21 cellular contexts compared by ENCODE assay signal in the genomic region with DNA sequence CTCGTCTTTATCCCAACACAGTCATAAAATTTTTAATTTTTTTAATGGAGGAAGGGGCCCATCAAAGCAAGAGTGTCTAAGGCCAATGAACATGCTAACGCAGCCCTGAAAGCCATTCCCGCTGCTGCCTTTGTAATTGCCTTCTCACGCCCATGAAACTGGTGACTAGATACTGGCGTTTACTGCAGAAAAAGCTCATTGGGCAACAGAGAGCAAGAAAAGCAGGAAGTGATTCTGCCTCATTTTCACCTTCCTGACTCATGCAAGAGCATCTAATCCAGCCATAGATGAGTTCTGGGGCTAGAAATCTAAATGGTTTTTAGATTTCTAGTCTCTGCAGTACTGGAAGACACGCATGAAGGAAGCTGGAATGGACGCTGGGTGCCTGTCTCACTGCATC.
DNase-seq lines count a peak whose midpoint lies in the region; ATAC-seq, FAIRE-seq and TF ChIP-seq lines count a peak whose summit lies in the region.
"Had no signal": no experiment of that assay in that cellular context is flagged by ENCODE, and none has a peak within 500 bp of the region (broad histone marks: within the 10 kb centered on the region; RNA-seq: fewer than 3 reads in every experiment).

No MANE protein-coding gene starts in this region.

- intact Hi-C loops in endothelial cell of umbilical vein (cut with micrococcal nuclease) = no loop called here

- H3K9me3 Mint-ChIP-seq in GM23338 = no peaks in the 10 kb centered on the region

- CTCF ChIA-PET in endothelial cell of umbilical vein (lab: Charles Lee) = interaction anchor here (0.9 to 1.6 kb wide), 5 partner anchors 13 to 240 kb away, joined by 3 to 5 read pairs (median 3); a partner anchor contains a TSS

- TF ChIP-seq CTCF in GM23338 (conservative IDR thresholded peaks at IDR 0.05; ENCODE audit: low read depth in 2 of 2) (no peak), endothelial cell of umbilical vein (IDR thresholded peaks at IDR 0.05; ENCODE audit: extremely low read depth in 1 of 2, insufficient read depth in 1 of 2, low read depth in 1 of 2, low read length in 2 of 2) (no peak)

- H3K4me1 ChIP-seq in GM23338 (ENCODE audit: insufficient read depth) (no peaks in the 10 kb centered on the region), endothelial cell of umbilical vein (ENCODE audit: control insufficient read depth, extremely low read depth, insufficient read depth, low read length) (peaks cover 9% of the 10 kb centered on the region)
- H3K4me1 ChIP-seq: prostate gland, uterus had no signal

- ATAC-seq in GM23338 = no peak
- ATAC-seq: natural killer cell treated with Interleukin-12 subunit alpha and Interleukin-12 subunit beta and Interleukin-15 and Interleukin-18, amount 100 ng/mL, for 72 hours had no signal

- no peaks in the 10 kb centered on the region for H4K20me1 ChIP-seq in GM23338 (replicated peaks; ENCODE audit: insufficient read depth)
- H4K20me1 ChIP-seq in endothelial cell of umbilical vein (replicated peaks; ENCODE audit: control insufficient read depth, extremely low read depth, insufficient read depth, low read length) = no peaks in the 10 kb centered on the region

- H3K27me3 ChIP-seq in GM23338 (ENCODE audit: insufficient read depth) (no peaks in the 10 kb centered on the region), endothelial cell of umbilical vein (ENCODE audit: control insufficient read depth in 2 of 2, insufficient read depth in 2 of 2, low read length in 2 of 2) (no peaks in the 10 kb centered on the region)
- H3K27me3 ChIP-seq: uterus had no signal

- H3K9ac ChIP-seq in endothelial cell of umbilical vein (replicated peaks; ENCODE audit: extremely low read depth, insufficient read depth, low read length) = no peak overlapping the region

- no peaks in the 10 kb centered on the region for H3K9me1 ChIP-seq in endothelial cell of umbilical vein (replicated peaks; ENCODE audit: control insufficient read depth, extremely low read depth, insufficient read depth, low read length)

- H3K79me2 ChIP-seq in GM23338 (replicated peaks; ENCODE audit: insufficient read depth) = no peaks in the 10 kb centered on the region
- H3K79me2 ChIP-seq in endothelial cell of umbilical vein (ENCODE audit: control insufficient read depth, insufficient read depth, low read length) = no peaks in the 10 kb centered on the region

- H3K27me3 Mint-ChIP-seq in GM23338 (ENCODE audit: insufficient read depth, low read depth, poor library complexity) = no peaks in the 10 kb centered on the region

- no peak overlapping the region for H3K27ac Mint-ChIP-seq in GM23338
- H3K27ac Mint-ChIP-seq: natural killer cell treated with Interleukin-12 subunit alpha and Interleukin-12 subunit beta and Interleukin-15 and Interleukin-18, amount 100 ng/mL, for 72 hours had no signal

- no peaks in the 10 kb centered on the region for H3K9me2 ChIP-seq in GM23338 (ENCODE audit: insufficient read depth)

- H3K9me3 ChIP-seq in endothelial cell of umbilical vein (replicated peaks; ENCODE audit: control insufficient read depth, insufficient read depth, low read length) = no peaks in the 10 kb centered on the region
- H3K9me3 ChIP-seq: prostate gland, uterus had no signal

- H3F3A ChIP-seq in GM23338 (replicated peaks; ENCODE audit: low read depth) = no peaks in the 10 kb centered on the region

- no peaks in the 10 kb centered on the region for H3K36me3 Mint-ChIP-seq in GM23338 (ENCODE audit: low read depth)
- H3K36me3 Mint-ChIP-seq: natural killer cell treated with Interleukin-12 subunit alpha and Interleukin-12 subunit beta and Interleukin-15 and Interleukin-18, amount 100 ng/mL, for 72 hours had no signal

- H3K4me3 ChIP-seq in GM23338 (no peak overlapping the region), endothelial cell of umbilical vein (replicated peaks in 1 of 3; ENCODE audit: insufficient read depth in 1 of 3, low read depth in 1 of 3, low read length in 3 of 3) (no peak overlapping the region)
- H3K4me3 ChIP-seq: PC-9, prostate gland, skin epidermis, uterus had no signal

- H2AFZ ChIP-seq in GM23338 (peak overlapping the region; percentile 89), endothelial cell of umbilical vein (ENCODE audit: low read depth, low read length) (no peak overlapping the region)
- H2AFZ ChIP-seq: PC-9 had no signal

- H3K36me3 ChIP-seq in GM23338 (ENCODE audit: insufficient read depth) (no peaks in the 10 kb centered on the region), endothelial cell of umbilical vein (ENCODE audit: control insufficient read depth in 2 of 2, extremely low read depth in 1 of 2, insufficient read depth in 2 of 2, low read length in 2 of 2) (no peaks in the 10 kb centered on the region)
- H3K36me3 ChIP-seq: prostate gland, uterus had no signal

- BruUV-seq in endothelial cell of umbilical vein (replicated peaks; lab: Mats Ljungman, UMichigan) = no TSS peak

- peaks cover 5% of the 10 kb centered on the region; the same call in 1 of the 3 replicates for H3K4me1 Mint-ChIP-seq in GM23338

- no peak for DNase-seq in GM23338 (ENCODE audit: low spot score)
- peak; percentile 92 for DNase-seq in NOMO-1 treated with DMSO at 0.1 percent for 48 hours (lab: John Stamatoyannopoulos, UW; ENCODE audit: unreplicated experiment)
- DNase-seq in endothelial cell of umbilical vein (ENCODE audit: low read depth, low spot score) = no peak
- peak; percentile 51 for DNase-seq in pons (ENCODE audit: low spot score)
- no peak for DNase-seq in H4 (ENCODE audit: low spot score)
- no peak for DNase-seq in hepatic stellate cell (ENCODE audit: low spot score)
- DNase-seq in caudate nucleus (lab: John Stamatoyannopoulos, UW) = no peak
- DNase-seq: activated CD8-positive, alpha-beta memory T cell treated with anti-CD3 and anti-CD28 coated beads, Interleukin-2, amount 50 U/mL, for 4 hours; activated gamma-delta T cell treated with Interleukin-2 at 50 U/mL for 16 hours; AML-193; aorta; NCI-H2029; NCI-H510A treated with DMSO at 0.1 percent for 48 hours; PC-9; stimulated activated CD4-positive, alpha-beta T cell treated with anti-CD3 and anti-CD28 coated beads, Interleukin-4, amount 100 ng/mL, for 4 hours; T-helper 9 cell; uterus had no signal

- peak; percentile 38 for FAIRE-seq in endothelial cell of umbilical vein (lab: Jason Lieb, UNC)
- FAIRE-seq: D721Med had no signal

- no peak for TF ChIP-seq POLR2A in endothelial cell of umbilical vein (IDR thresholded peaks at IDR 0.05; ENCODE audit: low read depth, low read length)

- dilution Hi-C loops in endothelial cell of umbilical vein (cut with MboI; ENCODE audit: extremely low pct_ligation_motif_present, low sequenced_read_pairs) = loop anchor here (25.0 kb wide), 1 partner anchor 238 kb away; no protein-coding TSS in a partner anchor

- POLR2A ChIA-PET in endothelial cell of umbilical vein (lab: Charles Lee) = no interaction called here

- H3K27ac ChIP-seq in GM23338 (ENCODE audit: low read depth) (no peak overlapping the region), endothelial cell of umbilical vein (ENCODE audit: insufficient read depth, low read depth, low read length) (no peak overlapping the region), caudate nucleus (ENCODE audit: low read depth, low read length) (no peak overlapping the region)
- H3K27ac ChIP-seq: PC-9, prostate gland, skin epidermis, uterus had no signal

- H3K4me2 ChIP-seq in GM23338 (no peak overlapping the region), endothelial cell of umbilical vein (ENCODE audit: insufficient read depth, low read length) (no peak overlapping the region)
- H3K4me2 ChIP-seq: PC-9 had no signal

- H3K4me3 Mint-ChIP-seq in GM23338 = no peak overlapping the region
- H3K4me3 Mint-ChIP-seq: natural killer cell treated with Interleukin-12 subunit alpha and Interleukin-12 subunit beta and Interleukin-15 and Interleukin-18, amount 100 ng/mL, for 72 hours had no signal

TF ChIP-seq in GM23338, 12 proteins besides CTCF, POLR2A, EP300 and RAD21 (continues in another document):
- TF ChIP-seq STAT1 (IDR thresholded peaks at IDR 0.05; ENCODE audit: unreplicated experiment) (no peak), EZH2 (IDR thresholded peaks at IDR 0.05; ENCODE audit: low read depth, unreplicated experiment) (no peak), CREB1 (CRISPR knock-in tag; IDR thresholded peaks at IDR 0.05; ENCODE audit: low read depth) (no peak), EZH2phosphoT487 (IDR thresholded peaks at IDR 0.05; ENCODE audit: unreplicated experiment) (no peak), ZNF331 (CRISPR knock-in tag; IDR thresholded peaks at IDR 0.05; ENCODE audit: low read depth) (no peak), POLR2AphosphoS5 (IDR thresholded peaks at IDR 0.05; ENCODE audit: low read depth) (no peak), NANOG (IDR thresholded peaks at IDR 0.05; ENCODE audit: borderline replicate concordance) (no peak)
- TF ChIP-seq, protein P1, sequence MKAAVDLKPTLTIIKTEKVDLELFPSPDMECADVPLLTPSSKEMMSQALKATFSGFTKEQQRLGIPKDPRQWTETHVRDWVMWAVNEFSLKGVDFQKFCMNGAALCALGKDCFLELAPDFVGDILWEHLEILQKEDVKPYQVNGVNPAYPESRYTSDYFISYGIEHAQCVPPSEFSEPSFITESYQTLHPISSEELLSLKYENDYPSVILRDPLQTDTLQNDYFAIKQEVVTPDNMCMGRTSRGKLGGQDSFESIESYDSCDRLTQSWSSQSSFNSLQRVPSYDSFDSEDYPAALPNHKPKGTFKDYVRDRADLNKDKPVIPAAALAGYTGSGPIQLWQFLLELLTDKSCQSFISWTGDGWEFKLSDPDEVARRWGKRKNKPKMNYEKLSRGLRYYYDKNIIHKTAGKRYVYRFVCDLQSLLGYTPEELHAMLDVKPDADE (IDR thresholded peaks at IDR 0.05) = no peak

TF ChIP-seq in endothelial cell of umbilical vein, 7 proteins besides CTCF, POLR2A, EP300 and RAD21:
- TF ChIP-seq FOS (IDR thresholded peaks at IDR 0.05; ENCODE audit: borderline replicate concordance, insufficient read depth, low read length) (no peak), MYC (IDR thresholded peaks at IDR 0.05; ENCODE audit: low read depth, low read length) (no peak), JUN (IDR thresholded peaks at IDR 0.05; ENCODE audit: borderline replicate concordance, insufficient read depth, insufficient read length, low read depth) (no peak), POLR2AphosphoS5 (IDR thresholded peaks at IDR 0.05; ENCODE audit: insufficient read depth, low read depth, low read length) (no peak), GATA2 (IDR thresholded peaks at IDR 0.05; ENCODE audit: insufficient read depth, insufficient read length, low read depth, low read length) (no peak), EZH2 (IDR thresholded peaks at IDR 0.05; ENCODE audit: borderline replicate concordance, low read depth, low read length, severe bottlenecking) (no peak)
- TF ChIP-seq, protein P2, sequence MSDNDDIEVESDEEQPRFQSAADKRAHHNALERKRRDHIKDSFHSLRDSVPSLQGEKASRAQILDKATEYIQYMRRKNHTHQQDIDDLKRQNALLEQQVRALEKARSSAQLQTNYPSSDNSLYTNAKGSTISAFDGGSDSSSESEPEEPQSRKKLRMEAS (IDR thresholded peaks at IDR 0.05; ENCODE audit: insufficient read depth, insufficient read length) = no peak

Comparison
In these comparisons a context has a peak if more than half of its experiments do, and no peak if none do; other contexts are left out.
1. DNase-seq: peak in NOMO-1 treated with DMSO at 0.1 percent for 48 hours (single experiment) and pons (single experiment); none in GM23338 (single experiment), endothelial cell of umbilical vein (single experiment), H4 (single experiment), hepatic stellate cell (single experiment) and caudate nucleus (0 of 61).